ENCODE assay signal across 14 cellular contexts in genomic region chr11:107856180-107856980, GRCh38. TPM values are rescaled to one million over a fixed set of nuclear protein-coding genes. Genes with fewer than 3 reads are reported as not detected.
DNase-seq lines count a peak whose midpoint lies in the region; FAIRE-seq and TF ChIP-seq lines count a peak whose summit lies in the region.
"Had no signal": no experiment of that assay in that cellular context is flagged by ENCODE, and none has a peak within 500 bp of the region (broad histone marks: within the 10 kb centered on the region; RNA-seq: fewer than 3 reads in every experiment).

No MANE protein-coding gene starts in this region.

- peak overlapping the region; percentile 81 for H3K4me2 ChIP-seq in DOHH2 (ENCODE audit: low read length)
- H3K4me2 ChIP-seq in astrocyte (ENCODE audit: low read length), result peak overlapping the region; percentile 100

- H3K79me2 ChIP-seq in DOHH2 (ENCODE audit: control insufficient read depth, low read length) (peaks cover 76% of the 10 kb centered on the region), astrocyte (ENCODE audit: insufficient read depth, low read length) (peaks cover 51% of the 10 kb centered on the region)

- peaks cover 7% of the 10 kb centered on the region; the same call in 1 of the 2 replicates for H3F3A ChIP-seq in DOHH2 (ENCODE audit: control insufficient read depth, insufficient read depth)

- H3K4me3 ChIP-seq in DOHH2 (ENCODE audit: low read length) (peak overlapping the region; percentile 99), astrocyte (ENCODE audit: insufficient read depth, low read depth, low read length) (no peak overlapping the region), dorsolateral prefrontal cortex (no peak overlapping the region)
- H3K4me3 ChIP-seq: tibial artery had no signal

- H3K9me2 ChIP-seq in DOHH2 (replicated peaks; ENCODE audit: control insufficient read depth, low read length), result no peaks in the 10 kb centered on the region

- no peaks in the 10 kb centered on the region for H3K27me3 Mint-ChIP-seq in IgD-negative memory B cell
- no peaks in the 10 kb centered on the region for H3K27me3 Mint-ChIP-seq in astrocyte (ENCODE audit: low read depth, unreplicated experiment)
- H3K27me3 Mint-ChIP-seq in neural crest cell (ENCODE audit: low read depth), result peaks cover 55% of the 10 kb centered on the region

- H3K4me1 ChIP-seq in DOHH2 (ENCODE audit: control insufficient read depth, low read length) (peaks cover 22% of the 10 kb centered on the region), astrocyte (ENCODE audit: insufficient read depth, low read length) (peaks cover 9% of the 10 kb centered on the region)

- DNase-seq in astrocyte (ENCODE audit: low read depth), result no peak
- DNase-seq in neural crest cell (ENCODE audit: low read depth, low spot score), result no peak
- no peak for DNase-seq in DMS153 treated with DMSO at 0.1 percent for 48 hours (lab: John Stamatoyannopoulos, UW; ENCODE audit: unreplicated experiment)
- DNase-seq in dorsolateral prefrontal cortex, result no peak
- no peak for DNase-seq in cerebellum (ENCODE audit: low spot score)
- DNase-seq: amygdala; immature natural killer cell; NCI-H1105; occipital lobe; stimulated activated CD4-positive, alpha-beta T cell treated with anti-CD3 and anti-CD28 coated beads, Interleukin-2, amount 100 ng/mL, for 48 hours had no signal

- H3K36me3 ChIP-seq in DOHH2 (ENCODE audit: control insufficient read depth, low read length) (peaks cover 4% of the 10 kb centered on the region; the same call in 1 of the 2 replicates), astrocyte (ENCODE audit: insufficient read depth, low read length) (no peaks in the 10 kb centered on the region)
- H3K36me3 ChIP-seq: tibial artery had no signal

- peak overlapping the region; percentile 66 for H2AFZ ChIP-seq in astrocyte (ENCODE audit: low read depth, low read length)

- no peaks in the 10 kb centered on the region for H3K9me3 Mint-ChIP-seq in IgD-negative memory B cell
- H3K9me3 Mint-ChIP-seq in astrocyte (ENCODE audit: unreplicated experiment), result no peaks in the 10 kb centered on the region
- no peaks in the 10 kb centered on the region for H3K9me3 Mint-ChIP-seq in neural crest cell
- H3K9me3 Mint-ChIP-seq: immature natural killer cell had no signal

- H3K27ac Mint-ChIP-seq in IgD-negative memory B cell (peak overlapping the region in 1 of 3 donors; percentile 8), astrocyte (ENCODE audit: unreplicated experiment) (no peak overlapping the region), neural crest cell (ENCODE audit: unreplicated experiment) (no peak overlapping the region)
- H3K27ac Mint-ChIP-seq: immature natural killer cell had no signal

- H4K20me1 ChIP-seq in DOHH2 (ENCODE audit: control insufficient read depth, insufficient read depth, low read depth, low read length) (peaks cover 2% of the 10 kb centered on the region; the same call in 1 of the 2 replicates), astrocyte (ENCODE audit: insufficient read depth, low read length) (peaks cover 10% of the 10 kb centered on the region)

- H3K9ac ChIP-seq in astrocyte (ENCODE audit: low read length), result no peak overlapping the region

- H3K4me3 Mint-ChIP-seq in IgD-negative memory B cell (peak overlapping the region in 3 of 4 donors; percentile 75 to 84 (median 80)), astrocyte (ENCODE audit: unreplicated experiment) (no peak overlapping the region), neural crest cell (peak overlapping the region; percentile 78)

- no peaks in the 10 kb centered on the region for H3K9me3 ChIP-seq in DOHH2 (ENCODE audit: control insufficient read depth, insufficient read depth, low read length)
- H3K9me3 ChIP-seq in astrocyte (ENCODE audit: insufficient read depth, low read depth, low read length), result no peaks in the 10 kb centered on the region
- H3K9me3 ChIP-seq: tibial artery had no signal

- no peak for FAIRE-seq in astrocyte (lab: Jason Lieb, UNC)

- H3K27ac ChIP-seq in DOHH2 (ENCODE audit: low read depth, low read length), result peak overlapping the region; percentile 25
- H3K27ac ChIP-seq in astrocyte (ENCODE audit: low read depth, low read length), result no peak overlapping the region
- no peak overlapping the region for H3K27ac ChIP-seq in dorsolateral prefrontal cortex
- H3K27ac ChIP-seq: HL-60 had no signal

- intact Hi-C loops in dorsolateral prefrontal cortex (cut with DNase I), result no loop called here

- H3K4me1 Mint-ChIP-seq in IgD-negative memory B cell (peaks cover 16 to 26% (median 20%) of the 10 kb centered on the region in 3 donors), astrocyte (ENCODE audit: low read depth, unreplicated experiment) (no peaks in the 10 kb centered on the region), neural crest cell (peaks cover 27% of the 10 kb centered on the region)

- TF ChIP-seq CTCF in DOHH2 (IDR thresholded peaks at IDR 0.05; ENCODE audit: low read depth, low read length, poor library complexity, severe bottlenecking), result no peak
- no peak for TF ChIP-seq CTCF in astrocyte (IDR thresholded peaks at IDR 0.05; ENCODE audit: insufficient read depth, low read depth, low read length)
- TF ChIP-seq CTCF in neural crest cell (conservative IDR thresholded peaks at IDR 0.05), result no peak
- no peak for TF ChIP-seq CTCF in dorsolateral prefrontal cortex (IDR thresholded peaks at IDR 0.05 in 54 of 56, conservative IDR thresholded peaks at IDR 0.05 in 2 of 56; ENCODE audit: low read depth in 1 of 56, partially characterized antibody in 56 of 56)

- H3K36me3 Mint-ChIP-seq in IgD-negative memory B cell (no peaks in the 10 kb centered on the region), astrocyte (ENCODE audit: low read depth, unreplicated experiment) (no peaks in the 10 kb centered on the region), neural crest cell (ENCODE audit: low read depth) (no peaks in the 10 kb centered on the region)
- H3K36me3 Mint-ChIP-seq: immature natural killer cell had no signal

- H3K27me3 ChIP-seq in DOHH2 (ENCODE audit: control insufficient read depth, low read length) (peaks cover 5% of the 10 kb centered on the region; the same call in 1 of the 2 replicates), astrocyte (ENCODE audit: insufficient read depth, low read length) (no peaks in the 10 kb centered on the region), dorsolateral prefrontal cortex (peaks cover 0 to 14% (median 0%) of the 10 kb centered on the region in 45 donors)

RNA-seq across cellular contexts. Expression of gene SLC35F2, which starts 2.2 kb away (rescaled TPM):
- 21.6 TPM for polyA plus RNA-seq in IgD-negative memory B cell
- total RNA-seq in astrocyte (43.0 and 52.5 TPM in 2 replicates), neural crest cell (18.2 and 18.5 TPM in 2 replicates), dorsolateral prefrontal cortex (1 to 10 TPM; 1.5 to 8.0 (median 4.5) TPM), cerebellum (6.3 TPM)
